ENCODE assay signal across 9 cellular contexts in genomic region chr12:119153477-119154434, GRCh38. TPM values are rescaled to one million over a fixed set of nuclear protein-coding genes. Genes with fewer than 3 reads are reported as not detected.
DNase-seq lines count a peak whose midpoint lies in the region; ATAC-seq and TF ChIP-seq lines count a peak whose summit lies in the region.
"Had no signal": no experiment of that assay in that cellular context is flagged by ENCODE, and none has a peak within 500 bp of the region (broad histone marks: within the 10 kb centered on the region; RNA-seq: fewer than 3 reads in every experiment).

No MANE protein-coding gene starts in this region.

- TF ChIP-seq CTCF in psoas muscle (IDR thresholded peaks at IDR 0.05): no peak

- H3K27ac ChIP-seq in right cardiac atrium (ENCODE audit: low read length) (no peak overlapping the region), psoas muscle (peak overlapping the region; percentile 68)
- H3K27ac ChIP-seq: KMS-11 had no signal

- H3K36me3 ChIP-seq in psoas muscle (ENCODE audit: insufficient read depth in 1 of 2, low read depth in 1 of 2): no peaks in the 10 kb centered on the region
- H3K36me3 ChIP-seq in MG63: no peaks in the 10 kb centered on the region

- DNase-seq in EL: peak; percentile 34
- peak; percentile 38 for DNase-seq in SW480 (ENCODE audit: low spot score)
- DNase-seq in right cardiac atrium: peak; percentile 78 to 87 (median 87)
- DNase-seq in psoas muscle: peak; percentile 68 to 84
- no peak for DNase-seq in LoVo (ENCODE audit: low spot score)
- no peak for DNase-seq in MG63

- WGBS in right cardiac atrium: 40% methylated on average over 49 of the region's 49 CpGs
- WGBS in psoas muscle, 3 donors: 44 to 59% (median 52%) methylated on average over 49 of the region's 49 CpGs

- ATAC-seq in right cardiac atrium (peak; percentile 62 to 86), psoas muscle (peak in 3 of 4 donors; percentile 35 to 46 (median 42)), HG02884 (IDR thresholded peaks at IDR 0.05; ENCODE audit: unreplicated experiment) (no peak), GM21515 (IDR thresholded peaks at IDR 0.05; ENCODE audit: unreplicated experiment) (no peak)

- H3K4me3 ChIP-seq in right cardiac atrium (ENCODE audit: low read length): no peak overlapping the region
- peak overlapping the region; percentile 41 for H3K4me3 ChIP-seq in psoas muscle
- H3K4me3 ChIP-seq in MG63: no peak overlapping the region

- intact Hi-C loops in right cardiac atrium (cut with DNase I) (no loop called here), psoas muscle (cut with DNase I) (no loop called here)

- H3K9me3 ChIP-seq in right cardiac atrium (ENCODE audit: control insufficient read depth, low read length) (no peaks in the 10 kb centered on the region), psoas muscle (peaks cover 6% of the 10 kb centered on the region), MG63 (no peaks in the 10 kb centered on the region)

- H3K27me3 ChIP-seq in right cardiac atrium (ENCODE audit: control insufficient read depth, insufficient read depth): no peaks in the 10 kb centered on the region
- no peaks in the 10 kb centered on the region for H3K27me3 ChIP-seq in psoas muscle (ENCODE audit: insufficient read depth in 3 of 3, low read length in 2 of 3)
- no peaks in the 10 kb centered on the region for H3K27me3 ChIP-seq in MG63

- H3K4me1 ChIP-seq in right cardiac atrium (ENCODE audit: control insufficient read depth, insufficient read depth, low read length): no peaks in the 10 kb centered on the region
- H3K4me1 ChIP-seq in psoas muscle: peaks cover 21% of the 10 kb centered on the region

RNA-seq across cellular contexts. Expression of gene HSPB8, which starts 25.0 kb away (rescaled TPM):
- total RNA-seq in right cardiac atrium: 100 to 1,000 TPM; 452 to 572 (median 520) TPM
- 567 TPM for polyA plus RNA-seq in right cardiac atrium
- 1,000 to 10,000 TPM in 2 of 4 donors, 100 to 1,000 TPM in 2; 659 to 1,236 (median 1,042) TPM for total RNA-seq in psoas muscle
- 1,000 to 10,000 TPM in 1 of 3 donors, 100 to 1,000 TPM in 2; 398 to 1,629 (median 676) TPM for polyA plus RNA-seq in psoas muscle
- total RNA-seq in MG63 (2014; rRNA removed; shearing (Covaris generic); ENCODE audit: low replicate concordance): 18.2 and 22.3 TPM in 2 replicates

Comparison
In these comparisons a context has a peak if more than half of its experiments do, and no peak if none do; other contexts are left out.
1. DNase-seq: peak in EL (single experiment), SW480 (single experiment), right cardiac atrium (3 of 3) and psoas muscle (2 of 2); none in LoVo (single experiment) and MG63 (single experiment).
2. ATAC-seq: peak in right cardiac atrium (2 of 2) and psoas muscle (3 of 4); none in HG02884 (single experiment) and GM21515 (single experiment).
3. RNA of gene HSPB8, which starts 25.0 kb away (total RNA-seq): 659 to 1,236 TPM in psoas muscle and 452 to 572 TPM in right cardiac atrium; 18.2 to 22.3 TPM in MG63; every median in the first group is over 10 times any median in the second.